23 cellular contexts compared by ENCODE assay signal in genomic region chr3:10150987-10151386, GRCh38. TPM values are rescaled to one million over a fixed set of nuclear protein-coding genes. Genes with fewer than 3 reads are reported as not detected.
DNase-seq lines count a peak whose midpoint lies in the region; ATAC-seq, FAIRE-seq and TF ChIP-seq lines count a peak whose summit lies in the region.
"Had no signal": no experiment of that assay in that cellular context is flagged by ENCODE, and none has a peak within 500 bp of the region (broad histone marks: within the 10 kb centered on the region; RNA-seq: fewer than 3 reads in every experiment).

No MANE protein-coding gene starts in this region.

- peaks cover 66% of the 10 kb centered on the region for H3K36me3 Mint-ChIP-seq in stimulated activated naive CD8-positive, alpha-beta T cell treated with anti-CD3 and anti-CD28 coated beads, Interleukin-15, Interleukin-2, amounts not matched to agents 100 ng/mL and 50 ng/mL, for 24 hours (ENCODE audit: low read depth)
- peaks cover 94% of the 10 kb centered on the region for H3K36me3 Mint-ChIP-seq in stimulated activated effector memory CD8-positive, alpha-beta T cell treated with anti-CD3 and anti-CD28 coated beads, Interleukin-12 subunit alpha, Interleukin-12 subunit beta, amount 100 ng/mL, for 72 hours

- WGBS in K562 (ENCODE audit: insufficient coverage, low coverage, missing lambda C conversion rate): 67% methylated on average over 6 of the region's 6 CpGs
- WGBS in mammary epithelial cell (ENCODE audit: low coverage, missing lambda C conversion rate): 96% methylated on average over 4 of the region's 6 CpGs

- no peaks in the 10 kb centered on the region for H3K9me3 ChIP-seq in K562 (replicated peaks; ENCODE audit: control insufficient read depth, insufficient read depth, low read depth, low read length)
- no peaks in the 10 kb centered on the region for H3K9me3 ChIP-seq in mammary epithelial cell (replicated peaks; ENCODE audit: insufficient read depth, low read length)
- H3K9me3 ChIP-seq: Caco-2, HAP-1 had no signal

- H3K27me3 ChIP-seq in K562 (ENCODE audit: control insufficient read depth in 2 of 2, insufficient read depth in 2 of 2, low read length in 2 of 2): no peaks in the 10 kb centered on the region
- H3K27me3 ChIP-seq in mammary epithelial cell (ENCODE audit: insufficient read depth, low read length): no peaks in the 10 kb centered on the region

- in situ Hi-C loops in K562 (cut with MboI) (no loop called here), mammary epithelial cell (cut with MboI; ENCODE audit: low sequenced_read_pairs in 2 of 2) (no loop called here)

- CTCF ChIA-PET in K562 (lab: Yijun Ruan, JAX; ENCODE audit: low intra/inter-chr PET ratio) (interaction anchor here (0.6 kb wide), 1 partner anchor 115 kb away, joined by 3 read pairs; no protein-coding TSS in a partner anchor), mammary epithelial cell (lab: Charles Lee; ENCODE audit: low non-redundant PET) (no interaction called here)

- peak overlapping the region; percentile 45 for H3K27ac Mint-ChIP-seq in stimulated activated naive CD8-positive, alpha-beta T cell treated with anti-CD3 and anti-CD28 coated beads, Interleukin-15, Interleukin-2, amounts not matched to agents 100 ng/mL and 50 ng/mL, for 24 hours
- no peak overlapping the region for H3K27ac Mint-ChIP-seq in stimulated activated naive CD8-positive, alpha-beta T cell treated with anti-CD3 and anti-CD28 coated beads, Interleukin-15, amount 100 ng/mL, for 72 hours
- peak overlapping the region; percentile 66 for H3K27ac Mint-ChIP-seq in stimulated activated effector memory CD8-positive, alpha-beta T cell treated with anti-CD3 and anti-CD28 coated beads, Interleukin-12 subunit alpha, Interleukin-12 subunit beta, amount 100 ng/mL, for 72 hours
- H3K27ac Mint-ChIP-seq: CD4-positive, alpha-beta T cell had no signal

- H3K4me1 ChIP-seq in K562 (replicated peaks in 1 of 2; ENCODE audit: control insufficient read depth in 2 of 2, insufficient read depth in 2 of 2, low read length in 2 of 2) (no peaks in the 10 kb centered on the region; a peak in 1 of 5 replicates), mammary epithelial cell (ENCODE audit: insufficient read depth, low read length) (no peaks in the 10 kb centered on the region)
- H3K4me1 ChIP-seq: Caco-2, HAP-1 had no signal

- no peaks in the 10 kb centered on the region for H3K9me3 Mint-ChIP-seq in stimulated activated naive CD8-positive, alpha-beta T cell treated with anti-CD3 and anti-CD28 coated beads, Interleukin-15, Interleukin-2, amounts not matched to agents 100 ng/mL and 50 ng/mL, for 24 hours
- no peaks in the 10 kb centered on the region for H3K9me3 Mint-ChIP-seq in stimulated activated naive CD8-positive, alpha-beta T cell treated with anti-CD3 and anti-CD28 coated beads, Interleukin-15, amount 100 ng/mL, for 72 hours
- no peaks in the 10 kb centered on the region for H3K9me3 Mint-ChIP-seq in stimulated activated effector memory CD8-positive, alpha-beta T cell treated with anti-CD3 and anti-CD28 coated beads, Interleukin-12 subunit alpha, Interleukin-12 subunit beta, amount 100 ng/mL, for 72 hours
- H3K9me3 Mint-ChIP-seq: CD4-positive, alpha-beta T cell had no signal

- FAIRE-seq in K562 (lab: Jason Lieb, UNC): no peak
- FAIRE-seq: A204.1, D721Med, G401.6, GM12891, GM19239 had no signal

- BruUV-seq in K562 (replicated peaks; lab: Mats Ljungman, UMichigan) (no TSS peak), mammary epithelial cell (replicated peaks; lab: Mats Ljungman, UMichigan) (no TSS peak)

- TF ChIP-seq RAD21 in K562 (CRISPR knock-in tag; conservative IDR thresholded peaks at IDR 0.05 in 1 of 2, IDR thresholded peaks at IDR 0.05 in 1 of 2): no peak

- H3K9ac ChIP-seq in K562 (ENCODE audit: insufficient read depth in 1 of 2, low read depth in 2 of 2, low read length in 2 of 2) (no peak overlapping the region), mammary epithelial cell (ENCODE audit: insufficient read depth, low read length) (no peak overlapping the region)
- H3K9ac ChIP-seq: GM23248 had no signal

- no peaks in the 10 kb centered on the region; the same call in 1 of the 2 replicates for H4K20me1 ChIP-seq in K562 (replicated peaks; ENCODE audit: control insufficient read depth, insufficient read depth, low read length)
- no peaks in the 10 kb centered on the region for H4K20me1 ChIP-seq in mammary epithelial cell (ENCODE audit: insufficient read depth, low read length)

- ATAC-seq in stimulated activated naive CD8-positive, alpha-beta T cell treated with anti-CD3 and anti-CD28 coated beads, Interleukin-15, amount 100 ng/mL, for 72 hours: no peak
- ATAC-seq in K562: no peak
- ATAC-seq in stimulated activated effector memory CD8-positive, alpha-beta T cell treated with anti-CD3 and anti-CD28 coated beads, Interleukin-12 subunit alpha, Interleukin-12 subunit beta, amount 100 ng/mL, for 72 hours: no peak

- TF ChIP-seq POLR2A in K562 (conservative IDR thresholded peaks at IDR 0.05): no peak

- H3K4me3 ChIP-seq in K562 (no peak overlapping the region), mammary epithelial cell (replicated peaks in 1 of 3; ENCODE audit: insufficient read depth in 1 of 3, low read depth in 2 of 3, low read length in 3 of 3) (no peak overlapping the region)
- H3K4me3 ChIP-seq: GM23248, HAP-1 had no signal

- dilution Hi-C loops in mammary epithelial cell (cut with HindIII; ENCODE audit: low sequenced_read_pairs): no loop called here

- H3K4me2 ChIP-seq in K562 (ENCODE audit: insufficient read depth, low read length): no peak overlapping the region
- no peak overlapping the region for H3K4me2 ChIP-seq in mammary epithelial cell (ENCODE audit: insufficient read depth, low read depth, low read length)

- H3K79me2 ChIP-seq in K562 (ENCODE audit: control insufficient read depth, insufficient read depth, low read length) (peaks cover 15% of the 10 kb centered on the region), mammary epithelial cell (ENCODE audit: insufficient read depth, low read length) (peaks cover 39% of the 10 kb centered on the region)

- TF ChIP-seq EP300 in K562 (IDR thresholded peaks at IDR 0.05; ENCODE audit: low read length): no peak

- no peaks in the 10 kb centered on the region for H3K27me3 Mint-ChIP-seq in stimulated activated naive CD8-positive, alpha-beta T cell treated with anti-CD3 and anti-CD28 coated beads, Interleukin-15, Interleukin-2, amounts not matched to agents 100 ng/mL and 50 ng/mL, for 24 hours
- no peaks in the 10 kb centered on the region for H3K27me3 Mint-ChIP-seq in stimulated activated naive CD8-positive, alpha-beta T cell treated with anti-CD3 and anti-CD28 coated beads, Interleukin-15, amount 100 ng/mL, for 72 hours
- H3K27me3 Mint-ChIP-seq: CD4-positive, alpha-beta T cell had no signal

- H2AFZ ChIP-seq in K562 (ENCODE audit: low read depth, low read length) (no peak overlapping the region), mammary epithelial cell (ENCODE audit: low read depth, low read length) (no peak overlapping the region)
- H2AFZ ChIP-seq: GM23248 had no signal

- no peak overlapping the region for H3K27ac ChIP-seq in K562 (ENCODE audit: extremely low read depth, low read depth, low read length)
- H3K27ac ChIP-seq in mammary epithelial cell (ENCODE audit: insufficient read depth, low read depth, low read length): no peak overlapping the region
- H3K27ac ChIP-seq: C4-2B, GM23248, HL-60 had no signal

- no peak for DNase-seq in stimulated activated naive CD8-positive, alpha-beta T cell treated with anti-CD3 and anti-CD28 coated beads, Interleukin-15, amount 100 ng/mL, for 72 hours
- peak in 1 of 4 experiments; percentile 23 for DNase-seq in K562 (ENCODE audit: extremely low read depth in 1 of 4, low spot score in 3 of 4)
- no peak for DNase-seq in stimulated activated effector memory CD8-positive, alpha-beta T cell treated with anti-CD3 and anti-CD28 coated beads, Interleukin-12 subunit alpha, Interleukin-12 subunit beta, amount 100 ng/mL, for 72 hours (ENCODE audit: low spot score in 2 of 2)
- DNase-seq in NK-92 treated with Interleukin-12 subunit alpha and Interleukin-12 subunit beta, amount 100 ng/mL, for 24 hours (lab: John Stamatoyannopoulos, UW): no peak
- no peak for DNase-seq in mammary epithelial cell
- DNase-seq: AML-193; Caco-2; CD4-positive, alpha-beta T cell; GM23248; IMR-90; KBM-7 had no signal

- no peak overlapping the region for H3K4me3 Mint-ChIP-seq in stimulated activated naive CD8-positive, alpha-beta T cell treated with anti-CD3 and anti-CD28 coated beads, Interleukin-15, Interleukin-2, amounts not matched to agents 100 ng/mL and 50 ng/mL, for 24 hours
- no peak overlapping the region for H3K4me3 Mint-ChIP-seq in stimulated activated naive CD8-positive, alpha-beta T cell treated with anti-CD3 and anti-CD28 coated beads, Interleukin-15, amount 100 ng/mL, for 72 hours
- H3K4me3 Mint-ChIP-seq in stimulated activated effector memory CD8-positive, alpha-beta T cell treated with anti-CD3 and anti-CD28 coated beads, Interleukin-12 subunit alpha, Interleukin-12 subunit beta, amount 100 ng/mL, for 72 hours: no peak overlapping the region
- H3K4me3 Mint-ChIP-seq: CD4-positive, alpha-beta T cell had no signal

- peaks cover 10% of the 10 kb centered on the region for H3K4me1 Mint-ChIP-seq in stimulated activated naive CD8-positive, alpha-beta T cell treated with anti-CD3 and anti-CD28 coated beads, Interleukin-15, Interleukin-2, amounts not matched to agents 100 ng/mL and 50 ng/mL, for 24 hours (ENCODE audit: low read depth)
- H3K4me1 Mint-ChIP-seq in stimulated activated naive CD8-positive, alpha-beta T cell treated with anti-CD3 and anti-CD28 coated beads, Interleukin-15, amount 100 ng/mL, for 72 hours: peaks cover 33% of the 10 kb centered on the region
- H3K4me1 Mint-ChIP-seq in stimulated activated effector memory CD8-positive, alpha-beta T cell treated with anti-CD3 and anti-CD28 coated beads, Interleukin-12 subunit alpha, Interleukin-12 subunit beta, amount 100 ng/mL, for 72 hours: peaks cover 11% of the 10 kb centered on the region

- peaks cover 70% of the 10 kb centered on the region for H3K36me3 ChIP-seq in K562 (ENCODE audit: control insufficient read depth, insufficient read depth, low read length)
- peaks cover 38% of the 10 kb centered on the region for H3K36me3 ChIP-seq in mammary epithelial cell (ENCODE audit: insufficient read depth, low read length)

- TF ChIP-seq CTCF in K562 (IDR thresholded peaks at IDR 0.05 in 2 of 3, conservative IDR thresholded peaks at IDR 0.05 in 1 of 3; ENCODE audit: insufficient read depth in 2 of 3, low read depth in 1 of 3, low read length in 3 of 3) (no peak), mammary epithelial cell (conservative IDR thresholded peaks at IDR 0.05 in 1 of 2, IDR thresholded peaks at IDR 0.05 in 1 of 2; ENCODE audit: extremely low read depth in 1 of 2, insufficient read depth in 1 of 2, low read depth in 1 of 2, low read length in 2 of 2) (no peak)

- H3K9me1 ChIP-seq in K562 (ENCODE audit: control insufficient read depth, insufficient read depth, low read length): no peaks in the 10 kb centered on the region

- intact Hi-C loops in K562 (cut with micrococcal nuclease): no loop called here
- intact Hi-C loops in mammary epithelial cell (cut with micrococcal nuclease): no loop called here

- POLR2A ChIA-PET in K562 (lab: Yijun Ruan, JAX): interaction anchor here (0.6 to 1.9 kb wide), 5 partner anchors 9 to 217 kb away, joined by 3 to 9 read pairs (median 4); partner anchors contain the start of genes CRELD1 and VHL

RNA-seq across cellular contexts. Expression of gene VHL, which starts 9.4 kb away (rescaled TPM):
- 75.2 and 83.6 TPM in 2 replicates for total RNA-seq in K562 (2011; cell fraction: chromatin; rRNA removed; ENCODE audit: low replicate concordance)
- total RNA-seq in K562 (2011; cell fraction: nucleolus; rRNA removed): 45.5 and 50.2 TPM in 2 replicates
- 91.8 and 160 TPM in 2 replicates for total RNA-seq in K562 (2011; cell fraction: nucleoplasm; rRNA removed)
- total RNA-seq in K562 (2014; rRNA removed): 73.9 and 82.2 TPM in 2 replicates
- 109 and 120 TPM in 2 replicates for total RNA-seq in K562 (2014; rRNA removed; fragmentation: Illumina TruSeq; extraction: Trizol)
- total RNA-seq in K562 (2015; rRNA removed; fragmentation: Illumina TruSeq; extraction: Trizol): 90.5 and 91.1 TPM in 2 replicates
- 79.4 and 93.6 TPM in 2 replicates for total RNA-seq in K562 (2021)
- polyA plus RNA-seq in K562 (2011; rRNA removed): 49.8 and 55.3 TPM in 2 replicates
- polyA plus RNA-seq in K562 (2011; cell fraction: cytosol; rRNA removed): 19.7 and 34.1 TPM in 2 replicates
- polyA plus RNA-seq in K562 (2011; cell fraction: nucleus; rRNA removed): 35.5 and 39.4 TPM in 2 replicates
- polyA plus RNA-seq in K562 (2012): 78.7 and 123 TPM in 2 replicates
- polyA plus RNA-seq in K562 (2014; fragmentation: Illumina TruSeq; extraction: Trizol): 73.5 and 84.1 TPM in 2 replicates
- 10 to 100 TPM; 16.3 to 22.7 TPM for polyA plus RNA-seq in K562 (2014; fragmentation: Nextera tagmentation; extraction: Ambion mirVana)
- polyA plus RNA-seq in K562 (2014; rRNA removed): 58.7 and 74.2 TPM in 2 replicates
- 70.6 and 72.7 TPM in 2 replicates for polyA minus RNA-seq in K562 (2011; rRNA and poly(A)+ RNA removed)
- 22.2 and 30.4 TPM in 2 replicates for polyA minus RNA-seq in K562 (2011; cell fraction: cytosol; rRNA and poly(A)+ RNA removed)
- 11.8 and 13.1 TPM in 2 replicates for polyA minus RNA-seq in K562 (2011; cell fraction: nucleus; rRNA and poly(A)+ RNA removed)
- total RNA-seq in mammary epithelial cell: 10 to 100 TPM; 34.3 to 37.5 TPM
- 9.8 TPM for polyA plus RNA-seq in mammary epithelial cell
- 38.7 TPM for polyA minus RNA-seq in mammary epithelial cell

RNA-seq across cellular contexts. Expression of gene IRAK2, which starts 13.7 kb away (rescaled TPM):
- total RNA-seq in K562 (2011; cell fraction: chromatin; rRNA removed; ENCODE audit: low replicate concordance): 3.6 and 5.6 TPM in 2 replicates
- total RNA-seq in K562 (2011; cell fraction: nucleolus; rRNA removed): 3.4 and 4.5 TPM in 2 replicates
- 3.7 and 4.1 TPM in 2 replicates for total RNA-seq in K562 (2011; cell fraction: nucleoplasm; rRNA removed)
- total RNA-seq in K562 (2014; rRNA removed) (2.5 and 4.7 TPM in 2 replicates), K562 (2014; rRNA removed; fragmentation: Illumina TruSeq; extraction: Trizol) (2.7 TPM in 2 replicates), K562 (2015; rRNA removed; fragmentation: Illumina TruSeq; extraction: Trizol) (1.7 and 1.8 TPM in 2 replicates), K562 (2021) (3.1 and 3.2 TPM in 2 replicates), mammary epithelial cell (10 to 100 TPM in 1 of 2 donors, 1 to 10 TPM in 1; 2.5 to 16.9 TPM)
- polyA plus RNA-seq in K562 (2011; rRNA removed) (3.6 and 4.4 TPM in 2 replicates), K562 (2014; fragmentation: Illumina TruSeq; extraction: Trizol) (3.2 and 3.8 TPM in 2 replicates), K562 (2014; fragmentation: Nextera tagmentation; extraction: Ambion mirVana) (1 to 10 TPM in 1 of 2 experiments, under 1 TPM in 1; 0.42 to 1.0 TPM), K562 (2014; rRNA removed) (2.7 and 2.9 TPM in 2 replicates), mammary epithelial cell (7.9 TPM)
- 4.2 and 5.7 TPM in 2 replicates for polyA plus RNA-seq in K562 (2011; cell fraction: cytosol; rRNA removed)
- polyA plus RNA-seq in K562 (2011; cell fraction: nucleus; rRNA removed): 1.3 and 1.9 TPM in 2 replicates
- 1.8 and 2.8 TPM in 2 replicates for polyA plus RNA-seq in K562 (2012)
- 2.3 and 3.5 TPM in 2 replicates for polyA minus RNA-seq in K562 (2011; rRNA and poly(A)+ RNA removed)
- 1.9 and 3.1 TPM in 2 replicates for polyA minus RNA-seq in K562 (2011; cell fraction: cytosol; rRNA and poly(A)+ RNA removed)
- polyA minus RNA-seq in K562 (2011; cell fraction: nucleus; rRNA and poly(A)+ RNA removed): 1.1 and 1.2 TPM in 2 replicates
- 6.2 TPM for polyA minus RNA-seq in mammary epithelial cell

RNA-seq across cellular contexts. Expression of gene BRK1, which starts 35.5 kb away (rescaled TPM):
- total RNA-seq in K562 (2011; cell fraction: chromatin; rRNA removed; ENCODE audit: low replicate concordance): 34.5 and 36.9 TPM in 2 replicates
- total RNA-seq in K562 (2011; cell fraction: nucleolus; rRNA removed): 28.4 and 29.7 TPM in 2 replicates
- 50.7 and 104 TPM in 2 replicates for total RNA-seq in K562 (2011; cell fraction: nucleoplasm; rRNA removed)
- total RNA-seq in K562 (2014; rRNA removed) (105 and 110 TPM in 2 replicates), K562 (2014; rRNA removed; fragmentation: Illumina TruSeq; extraction: Trizol) (148 and 174 TPM in 2 replicates), K562 (2015; rRNA removed; fragmentation: Illumina TruSeq; extraction: Trizol) (148 and 161 TPM in 2 replicates), K562 (2021) (139 and 140 TPM in 2 replicates), mammary epithelial cell (100 to 1,000 TPM in 1 of 2 donors, 10 to 100 TPM in 1; 80.4 to 134 TPM)
- polyA plus RNA-seq in K562 (2011; rRNA removed) (295 and 316 TPM in 2 replicates), K562 (2014; fragmentation: Illumina TruSeq; extraction: Trizol) (250 and 293 TPM in 2 replicates), K562 (2014; fragmentation: Nextera tagmentation; extraction: Ambion mirVana) (100 to 1,000 TPM; 538 to 634 TPM), K562 (2014; rRNA removed) (252 and 265 TPM in 2 replicates), mammary epithelial cell (236 TPM)
- 189 and 259 TPM in 2 replicates for polyA plus RNA-seq in K562 (2011; cell fraction: cytosol; rRNA removed)
- 67.0 and 104 TPM in 2 replicates for polyA plus RNA-seq in K562 (2011; cell fraction: nucleus; rRNA removed)
- polyA plus RNA-seq in K562 (2012): 244 and 289 TPM in 2 replicates
- polyA minus RNA-seq in K562 (2011; rRNA and poly(A)+ RNA removed): 110 and 120 TPM in 2 replicates
- polyA minus RNA-seq in K562 (2011; cell fraction: cytosol; rRNA and poly(A)+ RNA removed): 37.0 and 45.9 TPM in 2 replicates
- polyA minus RNA-seq in K562 (2011; cell fraction: nucleus; rRNA and poly(A)+ RNA removed): 11.7 and 28.9 TPM in 2 replicates
- 112 TPM for polyA minus RNA-seq in mammary epithelial cell

RNA-seq across cellular contexts. Expression of gene FANCD2OS, which starts 42.9 kb away (rescaled TPM):
- total RNA-seq in K562 (2011; cell fraction: chromatin; rRNA removed; ENCODE audit: low replicate concordance): not detected in 2 replicates
- not detected in 2 replicates for total RNA-seq in K562 (2011; cell fraction: nucleolus; rRNA removed)
- not detected in 2 replicates for total RNA-seq in K562 (2011; cell fraction: nucleoplasm; rRNA removed)
- not detected in 2 replicates for total RNA-seq in K562 (2014; rRNA removed)
- total RNA-seq in K562 (2014; rRNA removed; fragmentation: Illumina TruSeq; extraction: Trizol): not detected in 2 replicates
- total RNA-seq in K562 (2015; rRNA removed; fragmentation: Illumina TruSeq; extraction: Trizol): not detected in 2 replicates
- not detected in 2 replicates for total RNA-seq in K562 (2021)
- polyA plus RNA-seq in K562 (2011; rRNA removed): not detected in 2 replicates
- not detected in 2 replicates for polyA plus RNA-seq in K562 (2011; cell fraction: cytosol; rRNA removed)
- polyA plus RNA-seq in K562 (2011; cell fraction: nucleus; rRNA removed): not detected in 2 replicates
- not detected in 2 replicates for polyA plus RNA-seq in K562 (2012)
- polyA plus RNA-seq in K562 (2014; fragmentation: Illumina TruSeq; extraction: Trizol): not detected in 2 replicates
- polyA plus RNA-seq in K562 (2014; fragmentation: Nextera tagmentation; extraction: Ambion mirVana): not detected
- not detected in 2 replicates for polyA plus RNA-seq in K562 (2014; rRNA removed)
- not detected in 2 replicates for polyA minus RNA-seq in K562 (2011; rRNA and poly(A)+ RNA removed)
- not detected in 2 replicates for polyA minus RNA-seq in K562 (2011; cell fraction: cytosol; rRNA and poly(A)+ RNA removed)
- not detected in 2 replicates for polyA minus RNA-seq in K562 (2011; cell fraction: nucleus; rRNA and poly(A)+ RNA removed)
- not detected for total RNA-seq in mammary epithelial cell
- not detected for polyA plus RNA-seq in mammary epithelial cell
- polyA minus RNA-seq in mammary epithelial cell: not detected
- total RNA-seq: Caco-2; CD4-positive, alpha-beta T cell; GM23248; H4; HT1080; IMR-90 had no signal
- polyA plus RNA-seq: BJ, GM23248, IMR-90 had no signal

Comparison
In these comparisons a context has a peak if more than half of its experiments do, and no peak if none do; other contexts are left out.
1. H3K27ac Mint-ChIP-seq: peak in stimulated activated naive CD8-positive, alpha-beta T cell treated with anti-CD3 and anti-CD28 coated beads, Interleukin-15, Interleukin-2, amounts not matched to agents 100 ng/mL and 50 ng/mL, for 24 hours (single experiment) and stimulated activated effector memory CD8-positive, alpha-beta T cell treated with anti-CD3 and anti-CD28 coated beads, Interleukin-12 subunit alpha, Interleukin-12 subunit beta, amount 100 ng/mL, for 72 hours (single experiment); none in stimulated activated naive CD8-positive, alpha-beta T cell treated with anti-CD3 and anti-CD28 coated beads, Interleukin-15, amount 100 ng/mL, for 72 hours (0 of 2).